ENCODE assay signal across 21 cellular contexts in genomic region chr15:34951993-34952392, GRCh38. TPM values are rescaled to one million over a fixed set of nuclear protein-coding genes. Genes with fewer than 3 reads are reported as not detected.
A peak's percentile ranks its signal among the peaks of the same experiment; 100 is the strongest.
DNase-seq lines count a peak whose midpoint lies in the region; ATAC-seq, FAIRE-seq and TF ChIP-seq lines count a peak whose summit lies in the region.
"Had no signal": no experiment of that assay in that cellular context is flagged by ENCODE, and none has a peak within 500 bp of the region (broad histone marks: within the 10 kb centered on the region; RNA-seq: fewer than 3 reads in every experiment).

No MANE protein-coding gene starts in this region.

- H3K4me3 ChIP-seq in right cardiac atrium (ENCODE audit: low read length) = no peak overlapping the region
- no peak overlapping the region for H3K4me3 ChIP-seq in fibroblast of mammary gland (ENCODE audit: control insufficient read depth, low read depth, low read length)
- H3K4me3 ChIP-seq: A549, ascending aorta, coronary artery had no signal

- H3K9me3 ChIP-seq in right cardiac atrium (ENCODE audit: control insufficient read depth, low read length) = no peaks in the 10 kb centered on the region
- H3K9me3 ChIP-seq: A549, ascending aorta had no signal

- intact Hi-C loops in left ventricle myocardium superior (cut with micrococcal nuclease) (no loop called here), right cardiac atrium (cut with DNase I) (no loop called here)

- H3K4me1 ChIP-seq in right cardiac atrium (ENCODE audit: control insufficient read depth, insufficient read depth, low read length) = no peaks in the 10 kb centered on the region
- H3K4me1 ChIP-seq: A549, ascending aorta had no signal

- no peak for FAIRE-seq in GM19239 (lab: Jason Lieb, UNC)
- FAIRE-seq: A549 had no signal

- TF ChIP-seq CTCF in fibroblast of mammary gland (conservative IDR thresholded peaks at IDR 0.05; ENCODE audit: control insufficient read depth, insufficient read depth, low read depth, low read length) = no peak

- DNase-seq in left ventricle myocardium superior (no peak), right cardiac atrium (no peak), amniotic epithelial cell (ENCODE audit: low read depth) (peak; percentile 55), fibroblast of mammary gland (ENCODE audit: low read depth) (peak; percentile 72), GM19239 (ENCODE audit: insufficient read length, low spot score) (no peak), ACHN (no peak)
- no peak for DNase-seq in stimulated activated CD4-positive, alpha-beta T cell treated with anti-CD3 and anti-CD28 coated beads, Interleukin-2, amount 100 ng/mL, for 24 hours
- DNase-seq: activated CD4-positive, alpha-beta T cell treated with anti-CD3 and anti-CD28 coated beads, Interleukin-2, amount 50 U/mL, for 1 hour; activated naive CD4-positive, alpha-beta T cell treated with anti-CD3 and anti-CD28 coated beads, Interleukin-2, amount 10 ng/mL, durations not matched to agents 7 days and 5 days; CD4-positive, alpha-beta memory T cell; DMS53; GOT3; Kasumi-1; left colon; midbrain; NCI-H1105 treated with DMSO at 0.1 percent for 48 hours; NCI-H524 treated with DMSO at 0.1 percent for 48 hours had no signal

- in situ Hi-C loops in ACHN (cut with HindIII; ENCODE audit: low pct_ligation_motif_present, low pct_unique_long_range_greater_than_20kb, low sequenced_read_pairs) = no loop called here

- no peak overlapping the region for H3K27ac ChIP-seq in right cardiac atrium (ENCODE audit: low read length)
- H3K27ac ChIP-seq: A549, ascending aorta, coronary artery had no signal

- WGBS in right cardiac atrium = 35% methylated on average over 1 of the region's 1 CpG

- ATAC-seq in left ventricle myocardium superior (peak; percentile 21), right cardiac atrium (no peak), GM21515 (IDR thresholded peaks at IDR 0.05; ENCODE audit: unreplicated experiment) (no peak)
- ATAC-seq: A549, left colon had no signal

- no peaks in the 10 kb centered on the region for H3K27me3 ChIP-seq in right cardiac atrium (ENCODE audit: control insufficient read depth, insufficient read depth)
- H3K27me3 ChIP-seq: ascending aorta had no signal

RNA-seq across cellular contexts. Expression of gene AQR, which starts 17.5 kb away (rescaled TPM):
- 11.0 TPM for total RNA-seq in left ventricle myocardium superior
- 10 to 100 TPM; 13.5 to 17.2 (median 14.6) TPM for total RNA-seq in right cardiac atrium
- polyA plus RNA-seq in right cardiac atrium = 7.4 TPM

RNA-seq across cellular contexts. Expression of gene ZNF770, which starts 36.1 kb away (rescaled TPM):
- total RNA-seq in left ventricle myocardium superior (57.1 TPM), right cardiac atrium (10 to 100 TPM; 34.4 to 41.7 (median 38.0) TPM)
- 17.1 TPM for polyA plus RNA-seq in right cardiac atrium

Comparison
In these comparisons a context has a peak if more than half of its experiments do, and no peak if none do; other contexts are left out.
1. DNase-seq: peak in amniotic epithelial cell (single experiment) and fibroblast of mammary gland (single experiment); none in left ventricle myocardium superior (single experiment), right cardiac atrium (0 of 3), stimulated activated CD4-positive, alpha-beta T cell treated with anti-CD3 and anti-CD28 coated beads, Interleukin-2, amount 100 ng/mL, for 24 hours (0 of 2), GM19239 (single experiment) and ACHN (single experiment).